ENCODE assay signal across 1 cellular context in genomic region chr20:53593466-53594007, GRCh38.
TF ChIP-seq lines count a peak whose summit lies in the region.

Gene ZNF217 (minus strand): TSS chr20:53593839. CDS start chr20:53582826, 11,013 bp downstream.

TF ChIP-seq in K562, 482 proteins besides CTCF, POLR2A, EP300 and RAD21 (continued from another document):
- TF ChIP-seq ETS1 (conservative IDR thresholded peaks at IDR 0.05; ENCODE audit: control insufficient read depth, low read depth, low read length) = 0 out of 2 replicates have a peak, but pooled peaks have one; percentile 31
- TF ChIP-seq SMAD4 (CRISPR knock-in tag; conservative IDR thresholded peaks at IDR 0.05) = peak; percentile 77
- TF ChIP-seq ZBTB11 (CRISPR knock-in tag; IDR thresholded peaks at IDR 0.05) = peak in 1 of 3 experiments; percentile 64; a peak in 1 of 6 replicates
- TF ChIP-seq HMGN3 (IDR thresholded peaks at IDR 0.05; ENCODE audit: borderline replicate concordance, extremely low read depth, insufficient read length, low read depth, low read length) = peak; percentile 30
- 0 out of 2 replicates have a peak, but pooled peaks have one; percentile 32 for TF ChIP-seq ARID4B (CRISPR knock-in tag; IDR thresholded peaks at IDR 0.05)
- peak; percentile 44 for TF ChIP-seq PCBP1 (IDR thresholded peaks at IDR 0.05; ENCODE audit: low read depth, low read length, poor library complexity, severe bottlenecking)
- peak; percentile 12 for TF ChIP-seq RBBP5 (IDR thresholded peaks at IDR 0.05; ENCODE audit: borderline replicate concordance, insufficient read depth, low read length, poor library complexity, severe bottlenecking)
- TF ChIP-seq YY1 (IDR thresholded peaks at IDR 0.05; ENCODE audit: borderline replicate concordance in 1 of 3, control insufficient read depth in 1 of 3, extremely low read depth in 1 of 3, insufficient read depth in 3 of 3, insufficient read length in 1 of 3, insufficient replicate concordance in 2 of 3, low read depth in 1 of 3, low read length in 2 of 3) = peak in 2 of 3 experiments; percentile 44 to 73
- peak; percentile 64 for TF ChIP-seq TAF1 (IDR thresholded peaks at IDR 0.05; ENCODE audit: control insufficient read depth, extremely low read depth, insufficient read depth, low read length, severe bottlenecking)
- peak in 1 of 2 experiments; percentile 9 for TF ChIP-seq E2F6 (IDR thresholded peaks at IDR 0.05; ENCODE audit: borderline replicate concordance in 1 of 2, extremely low read depth in 1 of 2, insufficient read depth in 1 of 2, insufficient read length in 1 of 2, low read depth in 1 of 2, low read length in 1 of 2, poor library complexity in 1 of 2, severe bottlenecking in 1 of 2)
- peak; percentile 81 for TF ChIP-seq RBFOX2 (IDR thresholded peaks at IDR 0.05; ENCODE audit: low read depth, low read length)
- TF ChIP-seq ZNF740 (CRISPR knock-in tag; IDR thresholded peaks at IDR 0.05) = peak; percentile 50
- peak in 1 of 2 experiments; percentile 87; a peak in 2 of 4 replicates for TF ChIP-seq ZNF740 (tag; IDR thresholded peaks at IDR 0.05)
- TF ChIP-seq GABPA (tag; conservative IDR thresholded peaks at IDR 0.05; ENCODE audit: low read depth) = peak; percentile 64
- TF ChIP-seq UBTF (IDR thresholded peaks at IDR 0.05; ENCODE audit: borderline replicate concordance in 1 of 2, low read depth in 2 of 2, low read length in 2 of 2) = peak in 1 of 2 experiments; percentile 26; a peak in 1 of 4 replicates
- TF ChIP-seq RBM22 (IDR thresholded peaks at IDR 0.05; ENCODE audit: low read depth, low read length, poor library complexity, severe bottlenecking) = peak; percentile 19
